Comparison of ENCODE assay signal across 16 cellular contexts in the genomic region with DNA sequence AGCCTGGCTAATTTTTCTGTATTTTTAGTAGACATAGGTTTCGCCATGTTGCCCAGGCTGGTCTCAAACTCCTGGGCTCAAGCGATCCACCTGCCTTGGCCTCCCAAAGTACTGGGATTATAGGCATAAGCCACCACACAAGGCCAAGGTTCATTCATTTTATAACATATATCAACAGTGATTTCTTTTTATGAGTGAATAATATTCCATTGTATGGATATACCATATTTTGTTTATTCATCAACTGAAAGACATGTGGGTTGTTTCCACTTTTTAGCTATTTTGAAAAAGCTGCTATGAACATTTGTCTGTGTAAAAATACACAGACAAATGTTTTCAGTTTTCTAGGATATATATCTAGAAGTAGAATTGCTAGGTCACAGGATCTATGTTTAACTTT.
A peak's percentile ranks its signal among the peaks of the same experiment; 100 is the strongest.
DNase-seq lines count a peak whose midpoint lies in the region; ATAC-seq and TF ChIP-seq lines count a peak whose summit lies in the region.
"Had no signal": no experiment of that assay in that cellular context is flagged by ENCODE, and none has a peak within 500 bp of the region (broad histone marks: within the 10 kb centered on the region; RNA-seq: fewer than 3 reads in every experiment).

No MANE protein-coding gene starts in this region.

- no peaks in the 10 kb centered on the region for H4K20me1 ChIP-seq in IMR-90 (ENCODE audit: insufficient read depth, low read length)

- ATAC-seq in natural killer cell (no peak), IMR-90 (ENCODE audit: low read depth) (no peak), HG03378 (IDR thresholded peaks at IDR 0.05; ENCODE audit: unreplicated experiment) (no peak)
- no peak for ATAC-seq in natural killer cell treated with Interleukin-12 subunit alpha and Interleukin-12 subunit beta and Interleukin-15 and Interleukin-18, amount 100 ng/mL, for 72 hours
- ATAC-seq in activated naive CD8-positive, alpha-beta T cell treated with anti-CD3 and anti-CD28 coated beads, Interleukin-2, amount 50 U/mL, for 24 hours: no peak

- H4K91ac ChIP-seq in IMR-90 (ENCODE audit: insufficient read depth, low read depth, low read length): no peak overlapping the region

- no peak overlapping the region for H2AFZ ChIP-seq in IMR-90 (replicated peaks; ENCODE audit: low read length, poor library complexity)

- POLR2A ChIA-PET in IMR-90 (lab: Charles Lee; ENCODE audit: unreplicated experiment): no interaction called here

- peak overlapping the region; percentile 24 for H2BK5ac ChIP-seq in IMR-90 (ENCODE audit: low read depth, low read length, poor library complexity, severe bottlenecking)

- no peak overlapping the region for H2AK9ac ChIP-seq in IMR-90 (replicated peaks; ENCODE audit: low read depth, low read length, poor library complexity)

- no peak overlapping the region for H4K5ac ChIP-seq in IMR-90 (ENCODE audit: low read depth, low read length)

- H3K4ac ChIP-seq in IMR-90 (ENCODE audit: low read depth, low read length): no peak overlapping the region

- peak overlapping the region; percentile 15 to 36 for H3K27ac Mint-ChIP-seq in natural killer cell
- H3K27ac Mint-ChIP-seq in natural killer cell treated with Interleukin-12 subunit alpha and Interleukin-12 subunit beta and Interleukin-15 and Interleukin-18, amount 100 ng/mL, for 72 hours: no peak overlapping the region
- peak overlapping the region; percentile 76 for H3K27ac Mint-ChIP-seq in activated naive CD8-positive, alpha-beta T cell treated with anti-CD3 and anti-CD28 coated beads, Interleukin-2, amount 50 U/mL, for 24 hours

- no peaks in the 10 kb centered on the region for H3K9me3 Mint-ChIP-seq in natural killer cell
- H3K9me3 Mint-ChIP-seq in natural killer cell treated with Interleukin-12 subunit alpha and Interleukin-12 subunit beta and Interleukin-15 and Interleukin-18, amount 100 ng/mL, for 72 hours: no peaks in the 10 kb centered on the region
- H3K9me3 Mint-ChIP-seq in activated naive CD8-positive, alpha-beta T cell treated with anti-CD3 and anti-CD28 coated beads, Interleukin-2, amount 50 U/mL, for 24 hours: no peaks in the 10 kb centered on the region

- no peaks in the 10 kb centered on the region for H3K27me3 Mint-ChIP-seq in natural killer cell (ENCODE audit: low read depth in 2 of 2)
- no peaks in the 10 kb centered on the region for H3K27me3 Mint-ChIP-seq in natural killer cell treated with Interleukin-12 subunit alpha and Interleukin-12 subunit beta and Interleukin-15 and Interleukin-18, amount 100 ng/mL, for 72 hours
- H3K27me3 Mint-ChIP-seq in activated naive CD8-positive, alpha-beta T cell treated with anti-CD3 and anti-CD28 coated beads, Interleukin-2, amount 50 U/mL, for 24 hours: no peaks in the 10 kb centered on the region

- peaks cover 9 to 27% of the 10 kb centered on the region in 2 donors for H3K4me1 Mint-ChIP-seq in natural killer cell
- H3K4me1 Mint-ChIP-seq in natural killer cell treated with Interleukin-12 subunit alpha and Interleukin-12 subunit beta and Interleukin-15 and Interleukin-18, amount 100 ng/mL, for 72 hours (ENCODE audit: low read depth in 2 of 2): peaks cover 20 to 30% of the 10 kb centered on the region in 2 donors
- H3K4me1 Mint-ChIP-seq in activated naive CD8-positive, alpha-beta T cell treated with anti-CD3 and anti-CD28 coated beads, Interleukin-2, amount 50 U/mL, for 24 hours: peaks cover 47% of the 10 kb centered on the region

- no peak overlapping the region for H3K14ac ChIP-seq in IMR-90 (replicated peaks; ENCODE audit: low read depth, low read length)

- WGBS in IMR-90 (ENCODE audit: extremely low coverage in 2 of 2, insufficient read length in 1 of 2), 2 experiments: no CpG with 5 or more reads among the region's 2 CpGs

- no peak overlapping the region for H3K4me2 ChIP-seq in IMR-90 (ENCODE audit: low read depth, low read length)

- in situ Hi-C loops in IMR-90 (cut with MboI; ENCODE audit: low sequenced_read_pairs): no loop called here

- H3K9me1 ChIP-seq in IMR-90 (ENCODE audit: insufficient read depth, low read length): peaks cover 7% of the 10 kb centered on the region; the same call in 1 of the 2 replicates

- BruUV-seq in IMR-90 (replicated peaks; lab: Mats Ljungman, UMichigan): no TSS peak

- peaks cover 6% of the 10 kb centered on the region; the same call in 1 of the 2 replicates for H3K4me1 ChIP-seq in IMR-90 (ENCODE audit: control insufficient read depth, insufficient read depth, low read length)

- peaks cover 42 to 85% of the 10 kb centered on the region in 2 experiments for H3K79me1 ChIP-seq in IMR-90 (ENCODE audit: low read depth in 1 of 2, low read length in 2 of 2)

- no peak for TF ChIP-seq CTCF in natural killer cell (IDR thresholded peaks at IDR 0.05)
- TF ChIP-seq CTCF in IMR-90 (conservative IDR thresholded peaks at IDR 0.05; ENCODE audit: low read depth, low read length): no peak

- H2AK5ac ChIP-seq in IMR-90 (ENCODE audit: low read depth, low read length): no peak overlapping the region

- no peaks in the 10 kb centered on the region for H3K36me3 Mint-ChIP-seq in natural killer cell
- peaks cover 5% of the 10 kb centered on the region for H3K36me3 Mint-ChIP-seq in natural killer cell treated with Interleukin-12 subunit alpha and Interleukin-12 subunit beta and Interleukin-15 and Interleukin-18, amount 100 ng/mL, for 72 hours
- H3K36me3 Mint-ChIP-seq in activated naive CD8-positive, alpha-beta T cell treated with anti-CD3 and anti-CD28 coated beads, Interleukin-2, amount 50 U/mL, for 24 hours (ENCODE audit: low read depth): peaks cover 18% of the 10 kb centered on the region

- H2BK20ac ChIP-seq in IMR-90 (ENCODE audit: low read depth, low read length): no peak overlapping the region

- no peak overlapping the region for H3K23ac ChIP-seq in IMR-90 (ENCODE audit: low read depth, low read length)

- peaks cover 3% of the 10 kb centered on the region; the same call in 1 of the 2 replicates for H3K9me3 ChIP-seq in IMR-90 (ENCODE audit: control insufficient read depth, insufficient read depth, low read length)

- CTCF ChIA-PET in IMR-90 (lab: Yijun Ruan, JAX): interaction anchor here (1.1 kb wide), 1 partner anchor 8 kb away, joined by 3 read pairs; no protein-coding TSS in a partner anchor

- intact Hi-C loops in natural killer cell (cut with micrococcal nuclease) (no loop called here), IMR-90 (cut with micrococcal nuclease) (no loop called here)

- H2BK120ac ChIP-seq in IMR-90 (ENCODE audit: low read depth, low read length): no peak overlapping the region

- H3K56ac ChIP-seq in IMR-90 (ENCODE audit: extremely low read depth, insufficient read depth, low read length): no peak overlapping the region

- H3K27ac ChIP-seq in IMR-90 (ENCODE audit: insufficient read depth, low read length) (no peak overlapping the region), caudate nucleus (ENCODE audit: low read depth, low read length) (no peak overlapping the region)

- H3K27me3 ChIP-seq in IMR-90 (ENCODE audit: control insufficient read depth, insufficient read depth, low read length): no peaks in the 10 kb centered on the region

- no peak for TF ChIP-seq POLR2A in IMR-90 (IDR thresholded peaks at IDR 0.05; ENCODE audit: low read depth, low read length)

- no peak for DNase-seq in natural killer cell
- no peak for DNase-seq in natural killer cell treated with Interleukin-12 subunit alpha and Interleukin-12 subunit beta and Interleukin-15 and Interleukin-18, amount 100 ng/mL, for 72 hours (ENCODE audit: low spot score)
- no peak for DNase-seq in IMR-90
- DNase-seq in activated naive CD8-positive, alpha-beta T cell treated with anti-CD3 and anti-CD28 coated beads, Interleukin-2, amount 50 U/mL, for 24 hours: no peak
- DNase-seq in activated CD4-positive, CD25-positive, alpha-beta regulatory T cell (lab: John Stamatoyannopoulos, UW): no peak
- no peak for DNase-seq in caudate nucleus (lab: John Stamatoyannopoulos, UW)
- DNase-seq: DMS79 treated with DMSO at 0.1 percent for 48 hours; KG1; NCI-H1436; NCI-H2029; NCI-H2171; NCI-H446 treated with DMSO at 0.1 percent for 48 hours; NK-92 treated with Interleukin-12 subunit alpha and Interleukin-12 subunit beta, amount 100 ng/mL, for 24 hours; SHP77 treated with DMSO at 0.1 percent for 48 hours had no signal

- no peak overlapping the region for H4K8ac ChIP-seq in IMR-90 (ENCODE audit: low read depth in 2 of 2, low read length in 2 of 2)

- TF ChIP-seq RAD21 in IMR-90 (IDR thresholded peaks at IDR 0.05; ENCODE audit: low read length): no peak

- H3K4me3 ChIP-seq in IMR-90 (ENCODE audit: insufficient read depth, low read depth, low read length): no peak overlapping the region
- H3K4me3 ChIP-seq: HAP-1 had no signal

- H3K9ac ChIP-seq in IMR-90 (ENCODE audit: low read depth, low read length): no peak overlapping the region

- no peak overlapping the region for H3K4me3 Mint-ChIP-seq in natural killer cell
- H3K4me3 Mint-ChIP-seq in natural killer cell treated with Interleukin-12 subunit alpha and Interleukin-12 subunit beta and Interleukin-15 and Interleukin-18, amount 100 ng/mL, for 72 hours: no peak overlapping the region
- no peak overlapping the region for H3K4me3 Mint-ChIP-seq in activated naive CD8-positive, alpha-beta T cell treated with anti-CD3 and anti-CD28 coated beads, Interleukin-2, amount 50 U/mL, for 24 hours

- H3K36me3 ChIP-seq in IMR-90 (ENCODE audit: control insufficient read depth, insufficient read depth, low read length): peaks cover 2% of the 10 kb centered on the region; the same call in 1 of the 2 replicates
- H3K36me3 ChIP-seq: HAP-1 had no signal

- no peak overlapping the region for H2BK15ac ChIP-seq in IMR-90 (ENCODE audit: low read depth, low read length)

- dilution Hi-C loops in IMR-90 (cut with HindIII; ENCODE audit: low sequenced_read_pairs, unreplicated experiment): no loop called here

- no peak overlapping the region for H3K18ac ChIP-seq in IMR-90 (ENCODE audit: low read depth, low read length)

TF ChIP-seq in IMR-90, 13 proteins besides CTCF, POLR2A, EP300 and RAD21 (continues in another document):
- TF ChIP-seq CEBPB (IDR thresholded peaks at IDR 0.05; ENCODE audit: low read depth, low read length): no peak
- no peak for TF ChIP-seq MXI1 (IDR thresholded peaks at IDR 0.05; ENCODE audit: borderline replicate concordance, low read depth, low read length)
- TF ChIP-seq, protein P1, sequence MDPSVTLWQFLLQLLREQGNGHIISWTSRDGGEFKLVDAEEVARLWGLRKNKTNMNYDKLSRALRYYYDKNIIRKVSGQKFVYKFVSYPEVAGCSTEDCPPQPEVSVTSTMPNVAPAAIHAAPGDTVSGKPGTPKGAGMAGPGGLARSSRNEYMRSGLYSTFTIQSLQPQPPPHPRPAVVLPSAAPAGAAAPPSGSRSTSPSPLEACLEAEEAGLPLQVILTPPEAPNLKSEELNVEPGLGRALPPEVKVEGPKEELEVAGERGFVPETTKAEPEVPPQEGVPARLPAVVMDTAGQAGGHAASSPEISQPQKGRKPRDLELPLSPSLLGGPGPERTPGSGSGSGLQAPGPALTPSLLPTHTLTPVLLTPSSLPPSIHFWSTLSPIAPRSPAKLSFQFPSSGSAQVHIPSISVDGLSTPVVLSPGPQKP (IDR thresholded peaks at IDR 0.05; ENCODE audit: borderline replicate concordance, low read depth, low read length): no peak
- TF ChIP-seq RCOR1 (IDR thresholded peaks at IDR 0.05; ENCODE audit: insufficient replicate concordance, low read length): no peak
- no peak for TF ChIP-seq MAZ (IDR thresholded peaks at IDR 0.05; ENCODE audit: borderline replicate concordance, low read depth, low read length)
- TF ChIP-seq RFX5 (IDR thresholded peaks at IDR 0.05; ENCODE audit: low read depth, low read length): no peak

Comparison
In these comparisons a context has a peak if more than half of its experiments do, and no peak if none do; other contexts are left out.
1. H3K27ac Mint-ChIP-seq: peak in natural killer cell (2 of 2) and activated naive CD8-positive, alpha-beta T cell treated with anti-CD3 and anti-CD28 coated beads, Interleukin-2, amount 50 U/mL, for 24 hours (single experiment); none in natural killer cell treated with Interleukin-12 subunit alpha and Interleukin-12 subunit beta and Interleukin-15 and Interleukin-18, amount 100 ng/mL, for 72 hours (0 of 2).